ENCODE assay signal across 8 cellular contexts in the genomic region with DNA sequence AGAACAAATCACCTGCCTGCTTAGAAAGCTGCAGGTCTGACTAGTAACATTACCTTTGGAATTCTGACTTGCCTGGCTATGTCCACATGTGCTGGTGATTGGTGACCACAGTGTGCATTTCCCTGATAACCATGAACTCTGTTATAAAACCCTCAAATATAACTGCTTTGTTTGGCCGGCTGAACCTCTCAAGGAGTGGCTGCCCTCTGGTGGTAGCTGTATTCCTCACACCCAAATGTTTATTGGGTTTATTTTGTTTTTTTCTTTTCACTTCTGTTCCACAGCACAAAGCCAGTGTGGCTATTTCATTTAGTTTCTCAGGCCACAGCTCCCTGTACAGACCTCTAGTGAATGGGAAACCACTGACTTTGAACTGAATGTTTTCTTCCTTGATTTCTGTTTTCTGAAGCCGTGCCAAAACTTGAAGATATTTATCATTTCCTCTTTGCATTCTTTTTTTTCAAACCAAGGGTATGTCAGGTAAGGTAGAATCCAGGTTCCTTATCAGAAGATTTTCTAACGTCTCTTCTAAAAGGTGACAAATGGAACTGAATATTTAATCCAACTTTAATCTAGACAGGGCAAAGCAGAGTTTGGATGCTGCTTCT.
DNase-seq lines count a peak whose midpoint lies in the region; ATAC-seq, FAIRE-seq and TF ChIP-seq lines count a peak whose summit lies in the region.

No MANE protein-coding gene starts in this region.

- DNase-seq in GM04504 (ENCODE audit: low read depth) (peak; percentile 29), HTR-8/SVneo (ENCODE audit: insufficient read length, low spot score) (peak; percentile 32), NOMO-1 (lab: John Stamatoyannopoulos, UW; ENCODE audit: unreplicated experiment in 2 of 2) (peak; percentile 42 to 69), astrocyte of the cerebellum (ENCODE audit: low read depth) (peak; percentile 45), iPS-NIHi11 (ENCODE audit: low spot score) (peak; percentile 59), posterior vena cava (ENCODE audit: low spot score) (no peak)
- DNase-seq in stimulated activated CD4-positive, alpha-beta T cell treated with anti-CD3 and anti-CD28 coated beads, Interleukin-2, amount 100 ng/mL, for 24 hours = peak; percentile 20 to 32

- H3K4me3 ChIP-seq in astrocyte of the cerebellum (ENCODE audit: low read depth, low read length) = no peak overlapping the region

- peak; percentile 81 for TF ChIP-seq CTCF in astrocyte of the cerebellum (IDR thresholded peaks at IDR 0.05; ENCODE audit: low read depth, low read length, missing control alignments)

- peak; percentile 90 for ATAC-seq in GM21529 (IDR thresholded peaks at IDR 0.05; ENCODE audit: unreplicated experiment)

- in situ Hi-C loops in astrocyte of the cerebellum (cut with HindIII; ENCODE audit: low sequenced_read_pairs) = no loop called here

- intact Hi-C loops in posterior vena cava (cut with DNase I) = no loop called here

- FAIRE-seq in HTR-8/SVneo (lab: Jason Lieb, UNC) = peak; percentile 54
